In the genomic region with DNA sequence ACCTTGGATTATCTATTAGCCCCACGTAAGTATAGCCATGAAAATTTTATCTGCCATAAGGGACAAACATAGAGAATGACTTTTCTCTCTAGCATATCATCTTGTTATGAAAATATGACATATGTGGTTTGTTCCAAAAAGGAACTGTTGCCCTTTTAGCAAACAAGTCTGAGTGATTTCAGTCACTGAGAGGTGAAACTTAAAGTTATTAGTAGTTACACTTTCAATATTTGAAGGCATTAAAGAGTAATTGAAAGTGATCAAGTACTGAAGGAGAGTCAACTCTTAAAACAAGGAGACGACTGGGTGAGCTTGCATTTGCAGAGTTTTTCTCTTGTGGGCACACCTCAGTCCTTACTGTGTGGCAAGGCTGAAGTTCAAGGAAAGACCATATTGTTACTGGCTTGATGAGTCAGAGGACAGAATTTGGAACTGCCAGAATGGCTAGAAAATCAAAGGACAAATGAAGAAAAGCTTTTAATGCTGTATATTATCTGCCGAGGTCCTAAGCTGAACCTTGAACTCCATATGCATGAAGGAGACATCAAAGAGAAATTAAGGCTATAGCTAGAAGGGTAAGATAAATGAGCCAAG, we compare ENCODE assay signal across 24 cellular contexts.
DNase-seq lines count a peak whose midpoint lies in the region; ATAC-seq, FAIRE-seq and TF ChIP-seq lines count a peak whose summit lies in the region.
"Had no signal": no experiment of that assay in that cellular context is flagged by ENCODE, and none has a peak within 500 bp of the region (broad histone marks: within the 10 kb centered on the region; RNA-seq: fewer than 3 reads in every experiment).

No MANE protein-coding gene starts in this region.

- H3K27ac Mint-ChIP-seq in osteocyte (ENCODE audit: unreplicated experiment), result no peak overlapping the region
- no peak overlapping the region for H3K27ac Mint-ChIP-seq in neural progenitor cell
- H3K27ac Mint-ChIP-seq: activated naive CD4-positive, alpha-beta T cell treated with anti-CD3 and anti-CD28 coated beads for 36 hours; mesothelial cell of epicardium had no signal

- SMC1A ChIA-PET in GM12878 (lab: Charles Lee; ENCODE audit: uncharacterized antibody, unreplicated experiment), result interaction anchor here (1.6 kb wide), 1 partner anchor 15 kb away, joined by 4 read pairs; no protein-coding TSS in a partner anchor

- TF ChIP-seq EP300 in GM12878 (IDR thresholded peaks at IDR 0.05; ENCODE audit: borderline replicate concordance in 1 of 2, control insufficient read depth in 1 of 2, low read depth in 2 of 2, low read length in 2 of 2), result no peak

- peaks cover 7% of the 10 kb centered on the region for H3K27me3 Mint-ChIP-seq in osteocyte (ENCODE audit: unreplicated experiment)
- no peaks in the 10 kb centered on the region for H3K27me3 Mint-ChIP-seq in neural progenitor cell (ENCODE audit: insufficient read depth, low read depth)

- H3K4me3 Mint-ChIP-seq in osteocyte (ENCODE audit: unreplicated experiment) (no peak overlapping the region), neural progenitor cell (no peak overlapping the region)
- H3K4me3 Mint-ChIP-seq: activated naive CD4-positive, alpha-beta T cell treated with anti-CD3 and anti-CD28 coated beads for 36 hours; mesothelial cell of epicardium had no signal

- FAIRE-seq in GM12878 (lab: Jason Lieb, UNC), result peak; percentile 7
- FAIRE-seq: H54 had no signal

- CTCF ChIA-PET in GM12878 (lab: Yijun Ruan, JAX), result interaction anchor here (0.5 kb wide), 1 partner anchor 229 kb away, joined by 3 read pairs; no protein-coding TSS in a partner anchor

- H4K20me1 ChIP-seq in GM12878 (ENCODE audit: control insufficient read depth, insufficient read depth) (no peaks in the 10 kb centered on the region), neural progenitor cell (ENCODE audit: low read depth) (no peaks in the 10 kb centered on the region)

- TF ChIP-seq CTCF in GM12878 (IDR thresholded peaks at IDR 0.05 in 2 of 3, conservative IDR thresholded peaks at IDR 0.05 in 1 of 3; ENCODE audit: control insufficient read depth in 2 of 3, extremely low read depth in 1 of 3, insufficient read depth in 1 of 3, low read depth in 3 of 3, low read length in 3 of 3) (no peak), osteocyte (IDR thresholded peaks at IDR 0.05) (no peak), neural progenitor cell (IDR thresholded peaks at IDR 0.05) (no peak)

- POLR2A ChIA-PET in GM12878 (lab: Charles Lee), result no interaction called here

- H3K9me3 ChIP-seq in GM12878 (replicated peaks; ENCODE audit: control insufficient read depth, insufficient read depth, low read length) (no peaks in the 10 kb centered on the region), neural progenitor cell (ENCODE audit: low read depth) (no peaks in the 10 kb centered on the region)
- H3K9me3 ChIP-seq: esophagus squamous epithelium, MG63 had no signal

- H3K4me1 Mint-ChIP-seq in osteocyte (ENCODE audit: unreplicated experiment) (no peaks in the 10 kb centered on the region), neural progenitor cell (no peaks in the 10 kb centered on the region)

- TF ChIP-seq RAD21 in GM12878 (IDR thresholded peaks at IDR 0.05; ENCODE audit: insufficient read depth, low read depth, low read length), result no peak

- H3K9ac ChIP-seq in GM12878 (ENCODE audit: control insufficient read depth, insufficient read depth, low read length) (no peak overlapping the region), neural progenitor cell (no peak overlapping the region)

- in situ Hi-C loops in GM12878 (cut with MboI), result no loop called here

- intact Hi-C loops in GM12878 (cut with micrococcal nuclease; ENCODE audit: unreplicated experiment), result loop anchor here (5.0 kb wide), 1 partner anchor 99 kb away; no protein-coding TSS in a partner anchor

- no TSS peak for BruUV-seq in GM12878 (replicated peaks; lab: Mats Ljungman, UMichigan)

- H3K4me1 ChIP-seq in GM12878 (ENCODE audit: control insufficient read depth, insufficient read depth, low read length) (no peaks in the 10 kb centered on the region), neural progenitor cell (no peaks in the 10 kb centered on the region)
- H3K4me1 ChIP-seq: esophagus squamous epithelium, heart right ventricle, tibial artery had no signal

- no peaks in the 10 kb centered on the region for H3K36me3 Mint-ChIP-seq in osteocyte (ENCODE audit: unreplicated experiment)
- H3K36me3 Mint-ChIP-seq in neural progenitor cell, result no peaks in the 10 kb centered on the region
- H3K36me3 Mint-ChIP-seq: mesothelial cell of epicardium had no signal

- H3K9me3 Mint-ChIP-seq in osteocyte (ENCODE audit: unreplicated experiment), result peaks cover 5% of the 10 kb centered on the region
- H3K9me3 Mint-ChIP-seq in neural progenitor cell, result no peaks in the 10 kb centered on the region

- H3K4me2 ChIP-seq in GM12878 (ENCODE audit: control insufficient read depth, insufficient read depth) (peak overlapping the region; percentile 8; the same call in 1 of the 2 replicates), neural progenitor cell (no peak overlapping the region)

- no peak for TF ChIP-seq POLR2A in GM12878 (IDR thresholded peaks at IDR 0.05; ENCODE audit: low read depth, low read length)

- H3K27me3 ChIP-seq in GM12878 (replicated peaks in 1 of 2; ENCODE audit: control insufficient read depth in 2 of 2, insufficient read depth in 2 of 2, low read length in 1 of 2) (no peaks in the 10 kb centered on the region), neural progenitor cell (no peaks in the 10 kb centered on the region)
- H3K27me3 ChIP-seq: esophagus squamous epithelium, heart right ventricle, MG63, tibial artery had no signal

- peak; percentile 69 for ATAC-seq in GM18517 (IDR thresholded peaks at IDR 0.05; ENCODE audit: unreplicated experiment)
- ATAC-seq in GM21367 (IDR thresholded peaks at IDR 0.05; ENCODE audit: unreplicated experiment), result peak; percentile 81
- ATAC-seq in HG02973 (IDR thresholded peaks at IDR 0.05; ENCODE audit: unreplicated experiment), result peak; percentile 92
- peak; percentile 71 for ATAC-seq in GM12878
- ATAC-seq: sciatic nerve had no signal

- 14% methylated on average over 3 of the region's 3 CpGs for WGBS in GM12878 (ENCODE audit: insufficient coverage, insufficient replicate concordance, low lambda C conversion rate, missing lambda C conversion rate)

- H3K27ac ChIP-seq in GM12878 (ENCODE audit: control insufficient read depth, insufficient read depth), result no peak overlapping the region
- no peak overlapping the region for H3K27ac ChIP-seq in neural progenitor cell
- H3K27ac ChIP-seq: esophagus squamous epithelium, heart right ventricle, RWPE1, tibial artery had no signal

- no peak overlapping the region for H2AFZ ChIP-seq in GM12878 (ENCODE audit: control insufficient read depth, low read depth, low read length)
- H2AFZ ChIP-seq in neural progenitor cell (replicated peaks), result no peak overlapping the region

- H3F3A ChIP-seq in neural progenitor cell (ENCODE audit: low read depth), result no peaks in the 10 kb centered on the region

- RAD21 ChIA-PET in GM12878 (lab: Charles Lee; ENCODE audit: unreplicated experiment), result no interaction called here

- DNase-seq in GM12878 (ENCODE audit: low read depth, low spot score), result no peak
- DNase-seq in osteocyte (ENCODE audit: extremely low spot score, unreplicated experiment), result no peak
- no peak for DNase-seq in neural progenitor cell (ENCODE audit: low spot score)
- DNase-seq in A172 (ENCODE audit: low spot score), result no peak
- DNase-seq in NCI-H128 (lab: John Stamatoyannopoulos, UW; ENCODE audit: unreplicated experiment), result no peak
- DNase-seq: activated CD8-positive, alpha-beta memory T cell treated with anti-CD3 and anti-CD28 coated beads, Interleukin-2, amount 50 U/mL, for 4 hours; activated naive CD4-positive, alpha-beta T cell treated with anti-CD3 and anti-CD28 coated beads for 36 hours; esophagus squamous epithelium; GDM1; heart right ventricle; kidney glomerular epithelial cell; MG63; NCI-H774; nucleus accumbens; stimulated activated CD4-positive, alpha-beta T cell treated with anti-CD3 and anti-CD28 coated beads, Interleukin-4, amount 100 ng/mL, for 1 hour; T-helper 1 cell; tibial artery had no signal

- H3K36me3 ChIP-seq in GM12878 (ENCODE audit: control insufficient read depth in 2 of 2, insufficient read depth in 2 of 2, low read length in 1 of 2), result no peaks in the 10 kb centered on the region
- H3K36me3 ChIP-seq in neural progenitor cell, result no peaks in the 10 kb centered on the region
- H3K36me3 ChIP-seq: esophagus squamous epithelium, heart right ventricle, MG63, tibial artery had no signal

- H3K4me3 ChIP-seq in GM12878 (no peak overlapping the region), neural progenitor cell (no peak overlapping the region)
- H3K4me3 ChIP-seq: esophagus squamous epithelium, heart right ventricle, MG63, tibial artery had no signal

- no peaks in the 10 kb centered on the region for H3K79me2 ChIP-seq in GM12878 (ENCODE audit: control insufficient read depth, insufficient read depth, low read length)
- H3K79me2 ChIP-seq in neural progenitor cell (ENCODE audit: low read depth), result no peaks in the 10 kb centered on the region

TF ChIP-seq in GM12878, 131 proteins besides CTCF, POLR2A, EP300 and RAD21 (continues in another document):
- TF ChIP-seq NFIC (IDR thresholded peaks at IDR 0.05; ENCODE audit: low read depth, low read length) (peak; percentile 62), MTA2 (IDR thresholded peaks at IDR 0.05; ENCODE audit: low read depth) (peak; percentile 62), CHD2 (IDR thresholded peaks at IDR 0.05; ENCODE audit: borderline replicate concordance, low read depth, low read length) (no peak), ZNF24 (IDR thresholded peaks at IDR 0.05) (0 out of 2 replicates have a peak, but pooled peaks have one; percentile 19), POLR2AphosphoS2 (IDR thresholded peaks at IDR 0.05; ENCODE audit: low read depth, low read length) (no peak), JUNB (IDR thresholded peaks at IDR 0.05) (peak; percentile 69), IKZF2 (IDR thresholded peaks at IDR 0.05) (peak; percentile 41 to 58; a peak in 3 of 4 replicates)
- TF ChIP-seq, protein P1, sequence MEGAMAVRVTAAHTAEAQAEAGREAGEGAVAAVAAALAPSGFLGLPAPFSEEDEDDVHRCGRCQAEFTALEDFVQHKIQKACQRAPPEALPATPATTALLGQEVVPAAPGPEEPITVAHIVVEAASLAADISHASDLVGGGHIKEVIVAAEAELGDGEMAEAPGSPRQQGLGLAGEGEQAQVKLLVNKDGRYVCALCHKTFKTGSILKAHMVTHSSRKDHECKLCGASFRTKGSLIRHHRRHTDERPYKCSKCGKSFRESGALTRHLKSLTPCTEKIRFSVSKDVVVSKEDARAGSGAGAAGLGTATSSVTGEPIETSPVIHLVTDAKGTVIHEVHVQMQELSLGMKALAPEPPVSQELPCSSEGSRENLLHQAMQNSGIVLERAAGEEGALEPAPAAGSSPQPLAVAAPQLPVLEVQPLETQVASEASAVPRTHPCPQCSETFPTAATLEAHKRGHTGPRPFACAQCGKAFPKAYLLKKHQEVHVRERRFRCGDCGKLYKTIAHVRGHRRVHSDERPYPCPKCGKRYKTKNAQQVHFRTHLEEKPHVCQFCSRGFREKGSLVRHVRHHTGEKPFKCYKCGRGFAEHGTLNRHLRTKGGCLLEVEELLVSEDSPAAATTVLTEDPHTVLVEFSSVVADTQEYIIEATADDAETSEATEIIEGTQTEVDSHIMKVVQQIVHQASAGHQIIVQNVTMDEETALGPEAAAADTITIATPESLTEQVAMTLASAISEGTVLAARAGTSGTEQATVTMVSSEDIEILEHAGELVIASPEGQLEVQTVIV (IDR thresholded peaks at IDR 0.05; ENCODE audit: borderline replicate concordance, partially characterized antibody), result no peak
